ENCODE assay signal across 1 cellular context in genomic region chr14:77458249-77458950, GRCh38.
TF ChIP-seq lines count a peak whose summit lies in the region.

No MANE protein-coding gene starts in this region.

TF ChIP-seq in HepG2, 621 proteins besides CTCF, POLR2A, EP300 and RAD21 (continued from another document):
- TF ChIP-seq ARID4A (CRISPR knock-in tag; IDR thresholded peaks at IDR 0.05; ENCODE audit: borderline replicate concordance) (peak; percentile 46), FLYWCH1 (CRISPR knock-in tag; IDR thresholded peaks at IDR 0.05) (no peak), SATB2 (CRISPR knock-in tag; IDR thresholded peaks at IDR 0.05) (no peak), ZNF790 (CRISPR knock-in tag; IDR thresholded peaks at IDR 0.05; ENCODE audit: borderline replicate concordance) (0 out of 2 replicates have a peak, but pooled peaks have one; percentile 8), ZNF83 (CRISPR knock-in tag; IDR thresholded peaks at IDR 0.05; ENCODE audit: borderline replicate concordance) (no peak), ZNF687 (CRISPR knock-in tag; IDR thresholded peaks at IDR 0.05) (peak; percentile 66), ZNF552 (CRISPR knock-in tag; IDR thresholded peaks at IDR 0.05; ENCODE audit: borderline replicate concordance) (peak; percentile 28; the same call in 1 of the 2 replicates), CCAR2 (optimal IDR thresholded peaks at IDR 0.05; ENCODE audit: low read depth, low read length) (no peak), MAX (IDR thresholded peaks at IDR 0.05) (peak; percentile 13), TCF7L2 (IDR thresholded peaks at IDR 0.05; ENCODE audit: low read depth, low read length) (no peak), CAMTA2 (CRISPR knock-in tag; IDR thresholded peaks at IDR 0.05; ENCODE audit: borderline replicate concordance) (0 out of 2 replicates have a peak, but pooled peaks have one; percentile 26), ZNF776 (CRISPR knock-in tag; IDR thresholded peaks at IDR 0.05) (peak; percentile 22; the same call in 1 of the 2 replicates), ZNF225 (CRISPR knock-in tag; IDR thresholded peaks at IDR 0.05) (0 out of 2 replicates have a peak, but pooled peaks have one; percentile 3), ZFX (CRISPR knock-in tag; IDR thresholded peaks at IDR 0.05; ENCODE audit: low read depth) (peak; percentile 41), TP53 (CRISPR knock-in tag; conservative IDR thresholded peaks at IDR 0.05) (0 out of 2 replicates have a peak, but pooled peaks have one; percentile 5), ZNF614 (CRISPR knock-in tag; IDR thresholded peaks at IDR 0.05; ENCODE audit: borderline replicate concordance) (0 out of 2 replicates have a peak, but pooled peaks have one; percentile 15), SAP130 (CRISPR knock-in tag; IDR thresholded peaks at IDR 0.05; ENCODE audit: low read depth) (0 out of 2 replicates have a peak, but pooled peaks have one; percentile 4), MIER2 (CRISPR knock-in tag; IDR thresholded peaks at IDR 0.05) (0 out of 2 replicates have a peak, but pooled peaks have one; percentile 10), NAIF1 (CRISPR knock-in tag; IDR thresholded peaks at IDR 0.05; ENCODE audit: borderline replicate concordance) (0 out of 2 replicates have a peak, but pooled peaks have one; percentile 74), ZNF770 (CRISPR knock-in tag; IDR thresholded peaks at IDR 0.05) (peak; percentile 67), SRY (CRISPR knock-in tag; IDR thresholded peaks at IDR 0.05) (0 out of 2 replicates have a peak, but pooled peaks have one; percentile 52), ZNF296 (CRISPR knock-in tag; conservative IDR thresholded peaks at IDR 0.05) (0 out of 2 replicates have a peak, but pooled peaks have one; percentile 44), RBFOX2 (IDR thresholded peaks at IDR 0.05; ENCODE audit: low read depth, low read length) (0 out of 2 replicates have a peak, but pooled peaks have one; percentile 9), KAT7 (CRISPR knock-in tag; IDR thresholded peaks at IDR 0.05; ENCODE audit: borderline replicate concordance) (peak; percentile 72; the same call in 1 of the 2 replicates), ARHGAP35 (CRISPR knock-in tag; IDR thresholded peaks at IDR 0.05; ENCODE audit: borderline replicate concordance) (0 out of 2 replicates have a peak, but pooled peaks have one; percentile 14), ZNF329 (CRISPR knock-in tag; IDR thresholded peaks at IDR 0.05; ENCODE audit: low read depth) (0 out of 2 replicates have a peak, but pooled peaks have one; percentile 49), TRIM24 (CRISPR knock-in tag; IDR thresholded peaks at IDR 0.05) (no peak), ZSCAN9 (CRISPR knock-in tag; IDR thresholded peaks at IDR 0.05; ENCODE audit: borderline replicate concordance) (0 out of 2 replicates have a peak, but pooled peaks have one; percentile 7), ZNF224 (CRISPR knock-in tag; IDR thresholded peaks at IDR 0.05) (0 out of 2 replicates have a peak, but pooled peaks have one; percentile 0), SYNCRIP (IDR thresholded peaks at IDR 0.05; ENCODE audit: insufficient read depth, low read depth, low read length) (no peak), ZNF781 (CRISPR knock-in tag; IDR thresholded peaks at IDR 0.05; ENCODE audit: borderline replicate concordance, not compliant biosample characterization) (no peak), MEIS2 (CRISPR knock-in tag; IDR thresholded peaks at IDR 0.05) (no peak), KDM2A (CRISPR knock-in tag; IDR thresholded peaks at IDR 0.05; ENCODE audit: borderline replicate concordance, low read depth) (peak; percentile 48; the same call in 1 of the 2 replicates), NCOA1 (CRISPR knock-in tag; IDR thresholded peaks at IDR 0.05) (0 out of 2 replicates have a peak, but pooled peaks have one; percentile 18), RELA (CRISPR knock-in tag; IDR thresholded peaks at IDR 0.05) (0 out of 2 replicates have a peak, but pooled peaks have one; percentile 13), ZNF138 (CRISPR knock-in tag; IDR thresholded peaks at IDR 0.05; ENCODE audit: low read depth) (0 out of 2 replicates have a peak, but pooled peaks have one; percentile 15), ETV6 (CRISPR knock-in tag; conservative IDR thresholded peaks at IDR 0.05) (no peak), AGO2 (optimal IDR thresholded peaks at IDR 0.05; ENCODE audit: low read depth, low read length) (peak; percentile 73), PHF8 (CRISPR knock-in tag; IDR thresholded peaks at IDR 0.05) (peak; percentile 40), ZNF768 (CRISPR knock-in tag; IDR thresholded peaks at IDR 0.05) (0 out of 2 replicates have a peak, but pooled peaks have one; percentile 31), THRA (CRISPR knock-in tag; IDR thresholded peaks at IDR 0.05; ENCODE audit: borderline replicate concordance) (0 out of 2 replicates have a peak, but pooled peaks have one; percentile 2), HMGXB4 (CRISPR knock-in tag; IDR thresholded peaks at IDR 0.05; ENCODE audit: borderline replicate concordance in 1 of 2, low read depth in 1 of 2) (0 out of 4 replicates have a peak, but pooled peaks of 1 of the 2 experiments have one; percentile 6), E2F5 (CRISPR knock-in tag; conservative IDR thresholded peaks at IDR 0.05) (no peak), ZNF232 (CRISPR knock-in tag; IDR thresholded peaks at IDR 0.05; ENCODE audit: borderline replicate concordance) (0 out of 2 replicates have a peak, but pooled peaks have one; percentile 10), FOSL2 (CRISPR knock-in tag; IDR thresholded peaks at IDR 0.05) (peak; percentile 2; the same call in 1 of the 2 replicates), POGZ (CRISPR knock-in tag; IDR thresholded peaks at IDR 0.05) (0 out of 2 replicates have a peak, but pooled peaks have one; percentile 4), ARNTL (CRISPR knock-in tag; IDR thresholded peaks at IDR 0.05) (0 out of 2 replicates have a peak, but pooled peaks have one; percentile 11), ZNF75D (CRISPR knock-in tag; IDR thresholded peaks at IDR 0.05; ENCODE audit: borderline replicate concordance) (0 out of 2 replicates have a peak, but pooled peaks have one; percentile 5)
TF ChIP-seq in HepG2: peak in this region for 59.
